In genomic region chr7:124791876-124792446, GRCh38 we compare ENCODE assay signal across 19 cellular contexts. TPM values are rescaled to one million over a fixed set of nuclear protein-coding genes. Genes with fewer than 3 reads are reported as not detected.
"Had no signal": no experiment of that assay in that cellular context is flagged by ENCODE, and none has a peak within 500 bp of the region (broad histone marks: within the 10 kb centered on the region; RNA-seq: fewer than 3 reads in every experiment).

No MANE protein-coding gene starts in this region.

- H3K4me3 ChIP-seq: cardiac muscle cell, esophagus muscularis mucosa, lower lobe of right lung, tibial nerve had no signal

- H3K27ac ChIP-seq: cardiac muscle cell, esophagus muscularis mucosa, lower lobe of right lung, tibial nerve had no signal

- H3K36me3 Mint-ChIP-seq: activated CD8-positive, alpha-beta memory T cell treated with anti-CD3 and anti-CD28 coated beads, Interleukin-2, amount 10 ng/mL, durations not matched to agents 7 days and 5 days; activated naive CD8-positive, alpha-beta T cell treated with anti-CD3 and anti-CD28 coated beads, Interleukin-2, amount 10 ng/mL, durations not matched to agents 7 days and 5 days; mesothelial cell of epicardium had no signal

- H3K36me3 ChIP-seq: cardiac muscle cell, esophagus muscularis mucosa, lower lobe of right lung, tibial nerve had no signal

- H3K9me3 ChIP-seq: lower lobe of right lung had no signal

- H3K9me3 Mint-ChIP-seq: activated CD4-positive, alpha-beta memory T cell treated with anti-CD3 and anti-CD28 coated beads, Interleukin-2, amount 10 ng/mL, durations not matched to agents 7 days and 5 days; activated naive CD8-positive, alpha-beta T cell treated with anti-CD3 and anti-CD28 coated beads, Interleukin-2, amount 10 ng/mL, durations not matched to agents 7 days and 5 days; activated T-helper 2 cell treated with anti-CD3 and anti-CD28 coated beads, Interferon-gamma antibody, Interleukin-2, Interleukin-4, amounts not matched to agents 10 μg/mL and 5 μg/mL and 100 μg/mL, durations not matched to agents 14 hours and 24 hours and 36 hours; dendritic cell treated with granulocyte-macrophage colony-stimulating factor and Interleukin-4, amounts not matched to agents 40 ng/mL and 50 ng/mL, for 4 days had no signal

- H3K27me3 ChIP-seq: cardiac muscle cell, esophagus muscularis mucosa, tibial nerve had no signal

- H3K4me3 Mint-ChIP-seq: activated CD4-positive, alpha-beta memory T cell treated with anti-CD3 and anti-CD28 coated beads, Interleukin-2, amount 10 ng/mL, durations not matched to agents 7 days and 5 days; activated CD8-positive, alpha-beta memory T cell treated with anti-CD3 and anti-CD28 coated beads, Interleukin-2, amount 10 ng/mL, durations not matched to agents 7 days and 5 days; activated naive CD8-positive, alpha-beta T cell treated with anti-CD3 and anti-CD28 coated beads, Interleukin-2, amount 10 ng/mL, durations not matched to agents 7 days and 5 days; dendritic cell treated with granulocyte-macrophage colony-stimulating factor and Interleukin-4, amounts not matched to agents 40 ng/mL and 50 ng/mL, for 4 days; mesothelial cell of epicardium; nephron had no signal

- H3K4me1 Mint-ChIP-seq: activated CD4-positive, alpha-beta memory T cell treated with anti-CD3 and anti-CD28 coated beads, Interleukin-2, amount 10 ng/mL, durations not matched to agents 7 days and 5 days; activated CD8-positive, alpha-beta memory T cell treated with anti-CD3 and anti-CD28 coated beads, Interleukin-2, amount 10 ng/mL, durations not matched to agents 7 days and 5 days; activated naive CD8-positive, alpha-beta T cell treated with anti-CD3 and anti-CD28 coated beads, Interleukin-2, amount 10 ng/mL, durations not matched to agents 7 days and 5 days; nephron had no signal

- ATAC-seq: activated CD8-positive, alpha-beta memory T cell treated with anti-CD3 and anti-CD28 coated beads, Interleukin-2, amount 10 ng/mL, durations not matched to agents 7 days and 5 days; lower lobe of right lung; stimulated activated naive CD8-positive, alpha-beta T cell treated with anti-CD3 and anti-CD28 coated beads, Interleukin-15, Interleukin-2, amounts not matched to agents 100 U/mL and 50 U/mL, for 24 hours had no signal

- H3K4me1 ChIP-seq: esophagus muscularis mucosa, lower lobe of right lung, tibial nerve had no signal

- DNase-seq: activated CD4-positive, alpha-beta memory T cell treated with anti-CD3 and anti-CD28 coated beads, Interleukin-2, amount 10 ng/mL, durations not matched to agents 7 days and 5 days; activated CD4-positive, alpha-beta T cell treated with anti-CD3 and anti-CD28 coated beads for 48 hours; activated CD8-positive, alpha-beta memory T cell treated with anti-CD3 and anti-CD28 coated beads, Interleukin-2, amount 10 ng/mL, durations not matched to agents 7 days and 5 days; activated naive CD4-positive, alpha-beta T cell treated with Interleukin-2 at 50 U/mL for 16 hours; activated naive CD8-positive, alpha-beta T cell treated with anti-CD3 and anti-CD28 coated beads, Interleukin-2, amount 10 ng/mL, durations not matched to agents 7 days and 5 days; amygdala; effector memory CD4-positive, alpha-beta T cell; lower lobe of right lung; posterior cingulate gyrus; stimulated activated naive CD8-positive, alpha-beta T cell treated with anti-CD3 and anti-CD28 coated beads, Interleukin-15, Interleukin-2, amounts not matched to agents 100 U/mL and 50 U/mL, for 24 hours; substantia nigra had no signal

- H3K27ac Mint-ChIP-seq: activated CD4-positive, alpha-beta memory T cell treated with anti-CD3 and anti-CD28 coated beads, Interleukin-2, amount 10 ng/mL, durations not matched to agents 7 days and 5 days; activated CD8-positive, alpha-beta memory T cell treated with anti-CD3 and anti-CD28 coated beads, Interleukin-2, amount 10 ng/mL, durations not matched to agents 7 days and 5 days; activated naive CD8-positive, alpha-beta T cell treated with anti-CD3 and anti-CD28 coated beads, Interleukin-2, amount 10 ng/mL, durations not matched to agents 7 days and 5 days; activated T-helper 2 cell treated with anti-CD3 and anti-CD28 coated beads, Interferon-gamma antibody, Interleukin-2, Interleukin-4, amounts not matched to agents 10 μg/mL and 5 μg/mL and 100 μg/mL, durations not matched to agents 14 hours and 24 hours and 36 hours; dendritic cell treated with granulocyte-macrophage colony-stimulating factor and Interleukin-4, amounts not matched to agents 40 ng/mL and 50 ng/mL, for 4 days; mesothelial cell of epicardium; nephron had no signal

RNA-seq across cellular contexts. Expression of gene GPR37, which starts 26.4 kb away (rescaled TPM):
- total RNA-seq: activated CD4-positive, alpha-beta memory T cell treated with anti-CD3 and anti-CD28 coated beads, Interleukin-2, amount 10 ng/mL, durations not matched to agents 7 days and 5 days; activated CD8-positive, alpha-beta memory T cell treated with anti-CD3 and anti-CD28 coated beads, Interleukin-2, amount 10 ng/mL, durations not matched to agents 7 days and 5 days; activated naive CD8-positive, alpha-beta T cell treated with anti-CD3 and anti-CD28 coated beads, Interleukin-2, amount 10 ng/mL, durations not matched to agents 7 days and 5 days; activated T-helper 2 cell treated with anti-CD3 and anti-CD28 coated beads, Interferon-gamma antibody, Interleukin-2, Interleukin-4, amounts not matched to agents 10 μg/mL and 5 μg/mL and 100 μg/mL, durations not matched to agents 14 hours and 24 hours and 36 hours; T-helper 2 cell treated with Interferon-gamma antibody and Interleukin-4, amounts not matched to agents 100 ng/mL and 5 ng/mL, for 36 hours had no signal
